In genomic region chr14:58299665-58300202, GRCh38 we compare ENCODE assay signal across 7 cellular contexts. TPM values are rescaled to one million over a fixed set of nuclear protein-coding genes. Genes with fewer than 3 reads are reported as not detected.
A peak's percentile ranks its signal among the peaks of the same experiment; 100 is the strongest.
DNase-seq lines count a peak whose midpoint lies in the region; ATAC-seq, FAIRE-seq and TF ChIP-seq lines count a peak whose summit lies in the region.

No MANE protein-coding gene starts in this region.

- H3K9me1 ChIP-seq in K562 (ENCODE audit: control insufficient read depth, insufficient read depth, low read length), result no peaks in the 10 kb centered on the region

- H3K4me1 ChIP-seq in K562 (replicated peaks in 1 of 2; ENCODE audit: control insufficient read depth in 2 of 2, insufficient read depth in 2 of 2, low read length in 2 of 2), result no peaks in the 10 kb centered on the region; a peak in 3 of 5 replicates
- peaks cover 21 to 59% (median 34%) of the 10 kb centered on the region in 4 donors for H3K4me1 ChIP-seq in stomach

- POLR2A ChIA-PET in K562 (lab: Yijun Ruan, JAX), result interaction anchor here (0.6 to 2.7 kb wide), 5 partner anchors 8 to 825 kb away, joined by 3 to 10 read pairs (median 3); no protein-coding TSS in a partner anchor

- peak overlapping the region; percentile 85 for H3K4me2 ChIP-seq in K562 (ENCODE audit: insufficient read depth, low read length)

- no peak for TF ChIP-seq CTCF in K562 (IDR thresholded peaks at IDR 0.05 in 2 of 3, conservative IDR thresholded peaks at IDR 0.05 in 1 of 3; ENCODE audit: insufficient read depth in 2 of 3, low read depth in 1 of 3, low read length in 3 of 3)
- no peak for TF ChIP-seq CTCF in stomach (IDR thresholded peaks at IDR 0.05)

- DNase-seq in GM03348 (ENCODE audit: low spot score), result peak; percentile 9
- DNase-seq in M059J (ENCODE audit: low read depth), result peak; percentile 14
- peak in 2 of 4 experiments; percentile 14 to 49 for DNase-seq in K562 (ENCODE audit: extremely low read depth in 1 of 4, low spot score in 3 of 4)
- DNase-seq in stomach, result no peak
- DNase-seq in SKM-1 (lab: John Stamatoyannopoulos, UW; ENCODE audit: unreplicated experiment), result no peak

- peak; percentile 16 for ATAC-seq in K562
- no peak for ATAC-seq in activated CD4-positive, CD25-positive, alpha-beta regulatory T cell treated with anti-CD3 and anti-CD28 coated beads, Interleukin-2, amount 50 U/mL, for 24 hours

- in situ Hi-C loops in K562 (cut with MboI), result no loop called here

- TF ChIP-seq POLR2A in K562 (conservative IDR thresholded peaks at IDR 0.05) (no peak), stomach (IDR thresholded peaks at IDR 0.05) (no peak)

- H3K27me3 ChIP-seq in K562 (ENCODE audit: control insufficient read depth in 2 of 2, insufficient read depth in 2 of 2, low read length in 2 of 2), result no peaks in the 10 kb centered on the region
- H3K27me3 ChIP-seq in layer of hippocampus (ENCODE audit: control insufficient read depth, insufficient read depth, low read length), result no peaks in the 10 kb centered on the region
- H3K27me3 ChIP-seq in stomach, result no peaks in the 10 kb centered on the region

- H3K79me2 ChIP-seq in K562 (ENCODE audit: control insufficient read depth, insufficient read depth, low read length), result peaks cover 56% of the 10 kb centered on the region

- TF ChIP-seq RAD21 in K562 (CRISPR knock-in tag; conservative IDR thresholded peaks at IDR 0.05 in 1 of 2, IDR thresholded peaks at IDR 0.05 in 1 of 2), result no peak

- BruUV-seq in K562 (replicated peaks; lab: Mats Ljungman, UMichigan), result no TSS peak

- peak; percentile 56 for FAIRE-seq in K562 (lab: Jason Lieb, UNC)

- H4K20me1 ChIP-seq in K562 (replicated peaks; ENCODE audit: control insufficient read depth, insufficient read depth, low read length), result no peaks in the 10 kb centered on the region

- peak overlapping the region; percentile 74 for H3K4me3 ChIP-seq in K562
- H3K4me3 ChIP-seq in stomach, result peak overlapping the region; percentile 77 to 97 (median 94)

- no peaks in the 10 kb centered on the region for H3K9me3 ChIP-seq in K562 (replicated peaks; ENCODE audit: control insufficient read depth, insufficient read depth, low read depth, low read length)
- no peaks in the 10 kb centered on the region for H3K9me3 ChIP-seq in stomach

- intact Hi-C loops in K562 (cut with micrococcal nuclease), result loop anchor here (2.0 to 5.0 kb wide), 4 partner anchors 57 to 888 kb away; partner anchors contain the start of genes ACTR10, DAAM1, KIAA0586 and PSMA3
- intact Hi-C loops in stomach (cut with DNase I; ENCODE audit: low total_unique reads), result loop anchor here (10.0 kb wide), 1 partner anchor 65 kb away; no protein-coding TSS in a partner anchor

- CTCF ChIA-PET in K562 (lab: Yijun Ruan, JAX; ENCODE audit: low intra/inter-chr PET ratio), result no interaction called here

- peak overlapping the region; percentile 77 to 97 for H3K9ac ChIP-seq in K562 (ENCODE audit: insufficient read depth in 1 of 2, low read depth in 2 of 2, low read length in 2 of 2)

- H2AFZ ChIP-seq in K562 (ENCODE audit: low read depth, low read length), result peak overlapping the region; percentile 77

- no peak for TF ChIP-seq EP300 in K562 (IDR thresholded peaks at IDR 0.05; ENCODE audit: low read length)
- no peak for TF ChIP-seq EP300 in stomach (IDR thresholded peaks at IDR 0.05)

- under 1% methylated on average over 14 of the region's 15 CpGs for WGBS in K562 (ENCODE audit: insufficient coverage, low coverage, missing lambda C conversion rate)
- 0 to 1% (median 1%) methylated on average over 15 of the region's 15 CpGs for WGBS in stomach, 5 donors

- H3K36me3 ChIP-seq in K562 (ENCODE audit: control insufficient read depth, insufficient read depth, low read length) (peaks cover 28% of the 10 kb centered on the region; the same call in 2 of the 3 replicates), stomach (peaks cover 8 to 40% (median 37%) of the 10 kb centered on the region in 4 donors)

- peak overlapping the region; percentile 88 for H3K27ac ChIP-seq in K562 (ENCODE audit: extremely low read depth, low read depth, low read length)
- H3K27ac ChIP-seq in layer of hippocampus (ENCODE audit: low read depth, low read length), result peak overlapping the region; percentile 84
- H3K27ac ChIP-seq in stomach, result peak overlapping the region; percentile 91 to 98 (median 93)

TF ChIP-seq in K562, 482 proteins besides CTCF, POLR2A, EP300 and RAD21 (continues in another document):
- no peak for TF ChIP-seq ILK (tag; IDR thresholded peaks at IDR 0.05; ENCODE audit: borderline replicate concordance, low read depth)
- TF ChIP-seq SIN3A (IDR thresholded peaks at IDR 0.05; ENCODE audit: borderline replicate concordance in 2 of 2, control insufficient read depth in 1 of 2, low read depth in 2 of 2, low read length in 2 of 2), result 0 out of 4 replicates have a peak, but pooled peaks of 1 of the 2 experiments have one; percentile 43
- no peak for TF ChIP-seq XRCC5 (IDR thresholded peaks at IDR 0.05; ENCODE audit: low read depth, low read length)
- TF ChIP-seq MTA2 (IDR thresholded peaks at IDR 0.05; ENCODE audit: low read depth), result no peak
- no peak for TF ChIP-seq POLR3A (IDR thresholded peaks at IDR 0.05; ENCODE audit: borderline replicate concordance, extremely low read depth, insufficient read depth, insufficient read length)
- TF ChIP-seq PYGO2 (tag; IDR thresholded peaks at IDR 0.05), result no peak
- no peak for TF ChIP-seq MXI1 (IDR thresholded peaks at IDR 0.05; ENCODE audit: low read depth, low read length)
- no peak for TF ChIP-seq ZNF174 (CRISPR knock-in tag; IDR thresholded peaks at IDR 0.05)
- TF ChIP-seq NFIX (CRISPR knock-in tag; IDR thresholded peaks at IDR 0.05; ENCODE audit: low read depth), result no peak
- TF ChIP-seq CBX8 (IDR thresholded peaks at IDR 0.05; ENCODE audit: borderline replicate concordance, extremely low read depth, low read depth, low read length, poor library complexity, severe bottlenecking), result no peak
- TF ChIP-seq POLR2B (IDR thresholded peaks at IDR 0.05; ENCODE audit: low read depth, partially characterized antibody), result no peak
- TF ChIP-seq, protein P1, sequence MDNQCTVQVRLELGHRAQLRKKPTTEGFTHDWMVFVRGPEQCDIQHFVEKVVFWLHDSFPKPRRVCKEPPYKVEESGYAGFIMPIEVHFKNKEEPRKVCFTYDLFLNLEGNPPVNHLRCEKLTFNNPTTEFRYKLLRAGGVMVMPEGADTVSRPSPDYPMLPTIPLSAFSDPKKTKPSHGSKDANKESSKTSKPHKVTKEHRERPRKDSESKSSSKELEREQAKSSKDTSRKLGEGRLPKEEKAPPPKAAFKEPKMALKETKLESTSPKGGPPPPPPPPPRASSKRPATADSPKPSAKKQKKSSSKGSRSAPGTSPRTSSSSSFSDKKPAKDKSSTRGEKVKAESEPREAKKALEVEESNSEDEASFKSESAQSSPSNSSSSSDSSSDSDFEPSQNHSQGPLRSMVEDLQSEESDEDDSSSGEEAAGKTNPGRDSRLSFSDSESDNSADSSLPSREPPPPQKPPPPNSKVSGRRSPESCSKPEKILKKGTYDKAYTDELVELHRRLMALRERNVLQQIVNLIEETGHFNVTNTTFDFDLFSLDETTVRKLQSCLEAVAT (IDR thresholded peaks at IDR 0.05), result 0 out of 4 replicates have a peak, but pooled peaks of 1 of the 2 experiments have one; percentile 70
- no peak for TF ChIP-seq HNRNPK (IDR thresholded peaks at IDR 0.05; ENCODE audit: low read depth, low read length, poor library complexity, severe bottlenecking)

RNA-seq across cellular contexts. Expression of gene ARID4A, which starts 1.4 kb away (rescaled TPM):
- total RNA-seq in M059J (2014; rRNA removed; shearing (Covaris generic)), result 3.9 and 6.5 TPM in 2 replicates
- 15.6 and 79.0 TPM in 2 replicates for total RNA-seq in K562 (2011; cell fraction: chromatin; rRNA removed; ENCODE audit: low replicate concordance)
- 8.3 and 13.4 TPM in 2 replicates for total RNA-seq in K562 (2011; cell fraction: nucleolus; rRNA removed)
- total RNA-seq in K562 (2011; cell fraction: nucleoplasm; rRNA removed), result 18.1 and 23.6 TPM in 2 replicates
- total RNA-seq in K562 (2014; rRNA removed) (6.5 and 6.9 TPM in 2 replicates), K562 (2014; rRNA removed; fragmentation: Illumina TruSeq; extraction: Trizol) (9.5 and 11.9 TPM in 2 replicates), K562 (2015; rRNA removed; fragmentation: Illumina TruSeq; extraction: Trizol) (8.4 and 8.7 TPM in 2 replicates), K562 (2021) (8.4 and 11.5 TPM in 2 replicates), stomach (10 to 100 TPM; 13.4 to 58.8 (median 15.8) TPM)
- polyA plus RNA-seq in K562 (2011; rRNA removed) (7.3 and 9.0 TPM in 2 replicates), K562 (2014; fragmentation: Illumina TruSeq; extraction: Trizol) (7.4 and 9.4 TPM in 2 replicates), K562 (2014; fragmentation: Nextera tagmentation; extraction: Ambion mirVana) (1 to 10 TPM; 2.4 to 2.8 TPM), K562 (2014; rRNA removed) (7.1 and 7.5 TPM in 2 replicates), stomach (1 to 10 TPM; 3.5 to 6.9 (median 4.2) TPM)
- polyA plus RNA-seq in K562 (2011; cell fraction: cytosol; rRNA removed), result 1.7 and 2.9 TPM in 2 replicates
- 8.6 and 15.2 TPM in 2 replicates for polyA plus RNA-seq in K562 (2011; cell fraction: nucleus; rRNA removed)
- polyA plus RNA-seq in K562 (2012), result 5.5 and 5.7 TPM in 2 replicates
- 37.9 and 46.4 TPM in 2 replicates for polyA minus RNA-seq in K562 (2011; rRNA and poly(A)+ RNA removed)
- 4.4 and 5.8 TPM in 2 replicates for polyA minus RNA-seq in K562 (2011; cell fraction: cytosol; rRNA and poly(A)+ RNA removed)
- polyA minus RNA-seq in K562 (2011; cell fraction: nucleus; rRNA and poly(A)+ RNA removed), result 16.8 and 36.8 TPM in 2 replicates

RNA-seq across cellular contexts. Expression of gene PSMA3, which starts 55.1 kb away (rescaled TPM):
- 153 and 232 TPM in 2 replicates for total RNA-seq in M059J (2014; rRNA removed; shearing (Covaris generic))
- total RNA-seq in K562 (2011; cell fraction: chromatin; rRNA removed; ENCODE audit: low replicate concordance), result 68.2 and 140 TPM in 2 replicates
- total RNA-seq in K562 (2011; cell fraction: nucleolus; rRNA removed), result 57.9 and 63.4 TPM in 2 replicates
- total RNA-seq in K562 (2011; cell fraction: nucleoplasm; rRNA removed), result 93.2 and 97.3 TPM in 2 replicates
- total RNA-seq in K562 (2014; rRNA removed) (119 and 142 TPM in 2 replicates), K562 (2014; rRNA removed; fragmentation: Illumina TruSeq; extraction: Trizol) (165 and 194 TPM in 2 replicates), K562 (2015; rRNA removed; fragmentation: Illumina TruSeq; extraction: Trizol) (124 and 129 TPM in 2 replicates), K562 (2021) (271 and 299 TPM in 2 replicates), stomach (100 to 1,000 TPM in 1 of 5 donors, 10 to 100 TPM in 4; 49.6 to 104 (median 86.9) TPM)
- polyA plus RNA-seq in K562 (2011; rRNA removed) (384 and 470 TPM in 2 replicates), K562 (2014; fragmentation: Illumina TruSeq; extraction: Trizol) (303 and 319 TPM in 2 replicates), K562 (2014; fragmentation: Nextera tagmentation; extraction: Ambion mirVana) (100 to 1,000 TPM; 667 to 786 TPM), K562 (2014; rRNA removed) (354 and 374 TPM in 2 replicates), stomach (100 to 1,000 TPM; 142 to 158 (median 156) TPM)
- 284 and 371 TPM in 2 replicates for polyA plus RNA-seq in K562 (2011; cell fraction: cytosol; rRNA removed)
- polyA plus RNA-seq in K562 (2011; cell fraction: nucleus; rRNA removed), result 81.2 and 125 TPM in 2 replicates
- polyA plus RNA-seq in K562 (2012), result 144 and 328 TPM in 2 replicates
- 276 and 302 TPM in 2 replicates for polyA minus RNA-seq in K562 (2011; rRNA and poly(A)+ RNA removed)
- 63.3 and 85.5 TPM in 2 replicates for polyA minus RNA-seq in K562 (2011; cell fraction: cytosol; rRNA and poly(A)+ RNA removed)
- polyA minus RNA-seq in K562 (2011; cell fraction: nucleus; rRNA and poly(A)+ RNA removed), result 34.9 and 63.1 TPM in 2 replicates

Comparison
In these comparisons a context has a peak if more than half of its experiments do, and no peak if none do; other contexts are left out.
1. DNase-seq: peak in GM03348 (single experiment) and M059J (single experiment); none in stomach (single experiment) and SKM-1 (single experiment).
2. Peak in every context shown above with its lines, with median percentiles within 50 percentile points of each other: H3K27ac ChIP-seq.